In the genomic region with DNA sequence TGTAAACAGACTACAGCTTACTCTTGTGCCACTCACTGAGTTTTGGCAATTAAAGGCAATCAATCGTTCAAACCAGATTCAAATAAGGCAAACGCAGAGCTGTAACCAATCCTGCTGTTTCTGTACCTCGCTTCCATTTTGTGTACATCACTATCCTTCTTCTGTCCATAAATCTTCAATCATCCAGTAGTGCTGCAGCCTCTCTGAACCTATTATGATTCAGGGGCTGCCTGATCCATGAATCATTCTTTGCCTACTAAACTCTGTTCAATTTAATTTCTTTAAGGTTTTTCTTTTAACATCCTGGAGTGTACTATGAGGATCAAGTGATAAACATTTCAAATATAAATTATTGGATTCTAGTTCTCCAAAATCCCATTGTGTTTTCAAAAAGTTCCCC, we compare ENCODE assay signal across 17 cellular contexts.
"Had no signal": no experiment of that assay in that cellular context is flagged by ENCODE, and none has a peak within 500 bp of the region (broad histone marks: within the 10 kb centered on the region; RNA-seq: fewer than 3 reads in every experiment).

No MANE protein-coding gene starts in this region.

- H3K9me3 ChIP-seq: lower lobe of right lung, ovary, testis had no signal

- H3K27ac Mint-ChIP-seq: activated CD8-positive, alpha-beta memory T cell treated with anti-CD3 and anti-CD28 coated beads, Interleukin-2, amount 10 ng/mL, durations not matched to agents 7 days and 5 days; activated naive CD4-positive, alpha-beta T cell treated with anti-CD3 and anti-CD28 coated beads, Interleukin-2, amount 50 U/mL, for 72 hours; activated T-cell treated with anti-CD3 and anti-CD28 coated beads, Interleukin-2, amount 50 U/mL, for 24 hours; mesothelial cell of epicardium; neural progenitor cell; stimulated activated naive CD8-positive, alpha-beta T cell treated with anti-CD3 and anti-CD28 coated beads, Interleukin-15, amount 100 ng/mL, for 72 hours; T-helper 2 cell treated with Interferon-gamma antibody and Interleukin-4, amounts not matched to agents 5 μg/mL and 100 μg/mL, for 36 hours had no signal

- H3K27me3 Mint-ChIP-seq: activated CD8-positive, alpha-beta memory T cell treated with anti-CD3 and anti-CD28 coated beads, Interleukin-2, amount 10 ng/mL, durations not matched to agents 7 days and 5 days; activated T-cell treated with anti-CD3 and anti-CD28 coated beads, Interleukin-2, amount 50 U/mL, for 24 hours; stimulated activated naive CD8-positive, alpha-beta T cell treated with anti-CD3 and anti-CD28 coated beads, Interleukin-15, amount 100 ng/mL, for 72 hours had no signal

- H3K4me1 ChIP-seq: lower lobe of right lung, neural progenitor cell, testis had no signal

- H3K36me3 Mint-ChIP-seq: activated CD8-positive, alpha-beta memory T cell treated with anti-CD3 and anti-CD28 coated beads, Interleukin-2, amount 10 ng/mL, durations not matched to agents 7 days and 5 days; activated naive CD4-positive, alpha-beta T cell treated with anti-CD3 and anti-CD28 coated beads, Interleukin-2, amount 50 U/mL, for 72 hours had no signal

- H3K27me3 ChIP-seq: neural progenitor cell, testis had no signal

- H3K36me3 ChIP-seq: neural progenitor cell, ovary had no signal

- ATAC-seq: activated CD4-positive, CD25-positive, alpha-beta regulatory T cell treated with anti-CD3 and anti-CD28 coated beads, Interleukin-2, amount 50 U/mL, for 24 hours; activated CD8-positive, alpha-beta memory T cell treated with anti-CD3 and anti-CD28 coated beads, Interleukin-2, amount 10 ng/mL, durations not matched to agents 7 days and 5 days; activated naive CD4-positive, alpha-beta T cell treated with anti-CD3 and anti-CD28 coated beads, Interleukin-2, amount 50 U/mL, for 72 hours; left cardiac atrium; lower lobe of right lung; stimulated activated naive CD8-positive, alpha-beta T cell treated with anti-CD3 and anti-CD28 coated beads, Interleukin-15, amount 100 ng/mL, for 72 hours had no signal

- H3K4me2 ChIP-seq: neural progenitor cell had no signal

- DNase-seq: activated CD4-positive, alpha-beta T cell treated with anti-CD3 and anti-CD28 coated beads, Interleukin-2, amount 50 U/mL, for 48 hours; activated CD8-positive, alpha-beta memory T cell treated with anti-CD3 and anti-CD28 coated beads, Interleukin-2, amount 10 ng/mL, durations not matched to agents 7 days and 5 days; activated effector memory CD4-positive, alpha-beta T cell treated with Interleukin-2 at 50 U/mL for 16 hours; activated T-cell treated with anti-CD3 and anti-CD28 coated beads, Interleukin-2, amount 50 U/mL, for 24 hours; effector CD8-positive, alpha-beta T cell; hypothalamus; left cardiac atrium; lower lobe of right lung; ovary; stimulated activated CD4-positive, alpha-beta T cell treated with anti-CD3 and anti-CD28 coated beads, Interleukin-4, amount 100 ng/mL, for 4 hours; stimulated activated naive CD8-positive, alpha-beta T cell treated with anti-CD3 and anti-CD28 coated beads, Interleukin-15, amount 100 ng/mL, for 72 hours; testis had no signal

- H3K9me3 Mint-ChIP-seq: activated T-cell treated with anti-CD3 and anti-CD28 coated beads, Interleukin-2, amount 50 U/mL, for 24 hours; stimulated activated naive CD8-positive, alpha-beta T cell treated with anti-CD3 and anti-CD28 coated beads, Interleukin-15, amount 100 ng/mL, for 72 hours; T-helper 2 cell treated with Interferon-gamma antibody and Interleukin-4, amounts not matched to agents 5 μg/mL and 100 μg/mL, for 36 hours had no signal

- H2AFZ ChIP-seq: neural progenitor cell had no signal

- H3K4me3 Mint-ChIP-seq: activated CD8-positive, alpha-beta memory T cell treated with anti-CD3 and anti-CD28 coated beads, Interleukin-2, amount 10 ng/mL, durations not matched to agents 7 days and 5 days; activated T-cell treated with anti-CD3 and anti-CD28 coated beads, Interleukin-2, amount 50 U/mL, for 24 hours; mesothelial cell of epicardium; neural progenitor cell; stimulated activated naive CD8-positive, alpha-beta T cell treated with anti-CD3 and anti-CD28 coated beads, Interleukin-15, amount 100 ng/mL, for 72 hours; T-helper 2 cell treated with Interferon-gamma antibody and Interleukin-4, amounts not matched to agents 5 μg/mL and 100 μg/mL, for 36 hours had no signal

- H3K27ac ChIP-seq: lower lobe of right lung, neural progenitor cell, ovary, testis had no signal

- H3K4me3 ChIP-seq: lower lobe of right lung, neural progenitor cell, ovary, testis had no signal

- H3K9ac ChIP-seq: neural progenitor cell had no signal

- H3K4me1 Mint-ChIP-seq: activated CD8-positive, alpha-beta memory T cell treated with anti-CD3 and anti-CD28 coated beads, Interleukin-2, amount 10 ng/mL, durations not matched to agents 7 days and 5 days; mesothelial cell of epicardium; neural progenitor cell; stimulated activated naive CD8-positive, alpha-beta T cell treated with anti-CD3 and anti-CD28 coated beads, Interleukin-15, amount 100 ng/mL, for 72 hours had no signal
